In the genomic region with DNA sequence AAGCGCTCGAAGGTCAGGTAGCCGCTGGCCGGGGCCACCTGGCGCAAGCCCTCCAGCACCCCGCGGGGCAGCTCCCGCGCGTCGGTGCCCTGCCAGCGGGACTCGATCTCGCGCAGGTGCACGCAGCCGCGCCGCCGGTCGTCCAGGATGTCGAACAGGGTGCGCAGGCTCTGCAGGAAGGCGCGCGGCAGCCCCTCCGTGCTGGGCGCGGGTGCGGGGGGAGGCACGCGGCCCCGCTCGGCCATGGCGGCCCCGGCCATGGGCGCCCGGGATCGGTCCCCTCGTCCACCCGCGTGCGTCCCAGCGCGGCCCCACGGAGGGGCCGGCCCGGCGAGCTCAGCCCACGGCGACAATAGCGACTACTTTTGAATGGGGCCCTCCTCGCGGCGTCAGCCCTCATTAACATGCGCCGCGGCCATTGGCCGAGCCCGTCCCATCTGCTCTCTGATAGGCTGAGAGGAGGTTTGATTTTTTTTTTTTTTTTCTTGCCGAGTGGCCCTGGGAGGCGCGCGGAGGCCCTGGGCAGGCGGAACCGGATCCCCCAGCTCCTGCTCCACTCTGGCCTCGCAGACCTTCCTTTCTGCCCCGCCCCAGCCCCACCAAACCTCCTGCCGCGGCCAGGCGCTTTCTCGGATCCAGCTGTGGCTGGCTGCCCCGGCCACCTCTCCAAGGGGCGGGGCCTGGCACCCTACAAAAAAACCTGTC, we compare ENCODE assay signal across 1 cellular context.
A peak's percentile ranks its signal among the peaks of the same experiment; 100 is the strongest.
TF ChIP-seq lines count a peak whose summit lies in the region.

A gene with protein sequence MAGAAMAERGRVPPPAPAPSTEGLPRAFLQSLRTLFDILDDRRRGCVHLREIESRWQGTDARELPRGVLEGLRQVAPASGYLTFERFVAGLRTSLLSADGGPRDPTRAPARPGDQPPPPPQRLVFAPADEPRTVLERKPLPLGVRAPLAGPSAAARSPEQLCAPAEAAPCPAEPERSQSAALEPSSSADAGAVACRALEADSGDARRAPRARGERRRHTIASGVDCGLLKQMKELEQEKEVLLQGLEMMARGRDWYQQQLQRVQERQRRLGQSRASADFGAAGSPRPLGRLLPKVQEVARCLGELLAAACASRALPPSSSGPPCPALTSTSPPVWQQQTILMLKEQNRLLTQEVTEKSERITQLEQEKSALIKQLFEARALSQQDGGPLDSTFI (minus strand): TSS at position 357 of the 705 bp plus-strand sequence. CDS start 97 bp downstream, at position 260.

TF ChIP-seq in HEK293, 187 proteins besides CTCF, POLR2A, EP300 and RAD21 (continued from another document):
- TF ChIP-seq, protein P1, sequence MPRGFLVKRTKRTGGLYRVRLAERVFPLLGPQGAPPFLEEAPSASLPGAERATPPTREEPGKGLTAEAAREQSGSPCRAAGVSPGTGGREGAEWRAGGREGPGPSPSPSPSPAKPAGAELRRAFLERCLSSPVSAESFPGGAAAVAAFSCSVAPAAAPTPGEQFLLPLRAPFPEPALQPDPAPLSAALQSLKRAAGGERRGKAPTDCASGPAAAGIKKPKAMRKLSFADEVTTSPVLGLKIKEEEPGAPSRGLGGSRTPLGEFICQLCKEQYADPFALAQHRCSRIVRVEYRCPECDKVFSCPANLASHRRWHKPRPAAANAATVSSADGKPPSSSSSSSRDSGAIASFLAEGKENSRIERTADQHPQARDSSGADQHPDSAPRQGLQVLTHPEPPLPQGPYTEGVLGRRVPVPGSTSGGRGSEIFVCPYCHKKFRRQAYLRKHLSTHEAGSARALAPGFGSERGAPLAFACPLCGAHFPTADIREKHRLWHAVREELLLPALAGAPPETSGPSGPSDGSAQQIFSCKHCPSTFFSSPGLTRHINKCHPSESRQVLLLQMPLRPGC (tag by site-specific recombination; IDR thresholded peaks at IDR 0.05) = peak; percentile 32; the same call in 1 of the 2 replicates
- TF ChIP-seq, protein P2, sequence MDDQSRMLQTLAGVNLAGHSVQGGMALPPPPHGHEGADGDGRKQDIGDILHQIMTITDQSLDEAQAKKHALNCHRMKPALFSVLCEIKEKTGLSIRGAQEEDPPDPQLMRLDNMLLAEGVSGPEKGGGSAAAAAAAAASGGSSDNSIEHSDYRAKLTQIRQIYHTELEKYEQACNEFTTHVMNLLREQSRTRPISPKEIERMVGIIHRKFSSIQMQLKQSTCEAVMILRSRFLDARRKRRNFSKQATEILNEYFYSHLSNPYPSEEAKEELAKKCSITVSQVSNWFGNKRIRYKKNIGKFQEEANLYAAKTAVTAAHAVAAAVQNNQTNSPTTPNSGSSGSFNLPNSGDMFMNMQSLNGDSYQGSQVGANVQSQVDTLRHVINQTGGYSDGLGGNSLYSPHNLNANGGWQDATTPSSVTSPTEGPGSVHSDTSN (CRISPR knock-in tag; IDR thresholded peaks at IDR 0.05) = no peak
- no peak for TF ChIP-seq ZNF274 (IDR thresholded peaks at IDR 0.05; ENCODE audit: low read length)
- TF ChIP-seq ZNF274 (tag by site-specific recombination; IDR thresholded peaks at IDR 0.05; ENCODE audit: borderline replicate concordance) = no peak
- TF ChIP-seq ZNF843 (tag by site-specific recombination; IDR thresholded peaks at IDR 0.05) = 0 out of 2 replicates have a peak, but pooled peaks have one; percentile 26
- no peak for TF ChIP-seq ZNF211 (tag by site-specific recombination; IDR thresholded peaks at IDR 0.05; ENCODE audit: low read depth)
- no peak for TF ChIP-seq ZNF830 (tag by site-specific recombination; IDR thresholded peaks at IDR 0.05; ENCODE audit: low read depth)
- 0 out of 2 replicates have a peak, but pooled peaks have one; percentile 11 for TF ChIP-seq ZNF561 (tag by site-specific recombination; IDR thresholded peaks at IDR 0.05; ENCODE audit: borderline replicate concordance)
- TF ChIP-seq ZNF654 (tag by site-specific recombination; IDR thresholded peaks at IDR 0.05; ENCODE audit: low read depth) = no peak
- TF ChIP-seq, protein P3, sequence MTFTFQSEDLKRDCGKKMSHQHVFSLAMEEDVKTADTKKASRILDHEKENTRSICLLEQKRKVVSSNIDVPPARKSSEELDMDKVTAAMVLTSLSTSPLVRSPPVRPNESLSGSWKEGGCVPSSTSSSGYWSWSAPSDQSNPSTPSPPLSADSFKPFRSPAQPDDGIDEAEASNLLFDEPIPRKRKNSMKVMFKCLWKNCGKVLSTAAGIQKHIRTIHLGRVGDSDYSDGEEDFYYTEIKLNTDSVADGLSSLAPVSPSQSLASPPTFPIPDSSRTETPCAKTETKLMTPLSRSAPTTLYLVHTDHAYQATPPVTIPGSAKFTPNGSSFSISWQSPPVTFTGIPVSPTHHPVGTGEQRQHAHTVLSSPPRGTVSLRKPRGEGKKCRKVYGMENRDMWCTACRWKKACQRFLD (tag by site-specific recombination; IDR thresholded peaks at IDR 0.05) = no peak
- no peak for TF ChIP-seq ZNF501 (tag by site-specific recombination; IDR thresholded peaks at IDR 0.05)
- TF ChIP-seq, protein P4, sequence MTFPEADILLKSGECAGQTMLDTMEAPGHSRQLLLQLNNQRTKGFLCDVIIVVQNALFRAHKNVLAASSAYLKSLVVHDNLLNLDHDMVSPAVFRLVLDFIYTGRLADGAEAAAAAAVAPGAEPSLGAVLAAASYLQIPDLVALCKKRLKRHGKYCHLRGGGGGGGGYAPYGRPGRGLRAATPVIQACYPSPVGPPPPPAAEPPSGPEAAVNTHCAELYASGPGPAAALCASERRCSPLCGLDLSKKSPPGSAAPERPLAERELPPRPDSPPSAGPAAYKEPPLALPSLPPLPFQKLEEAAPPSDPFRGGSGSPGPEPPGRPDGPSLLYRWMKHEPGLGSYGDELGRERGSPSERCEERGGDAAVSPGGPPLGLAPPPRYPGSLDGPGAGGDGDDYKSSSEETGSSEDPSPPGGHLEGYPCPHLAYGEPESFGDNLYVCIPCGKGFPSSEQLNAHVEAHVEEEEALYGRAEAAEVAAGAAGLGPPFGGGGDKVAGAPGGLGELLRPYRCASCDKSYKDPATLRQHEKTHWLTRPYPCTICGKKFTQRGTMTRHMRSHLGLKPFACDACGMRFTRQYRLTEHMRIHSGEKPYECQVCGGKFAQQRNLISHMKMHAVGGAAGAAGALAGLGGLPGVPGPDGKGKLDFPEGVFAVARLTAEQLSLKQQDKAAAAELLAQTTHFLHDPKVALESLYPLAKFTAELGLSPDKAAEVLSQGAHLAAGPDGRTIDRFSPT (tag by site-specific recombination; IDR thresholded peaks at IDR 0.05) = no peak
- TF ChIP-seq ZNF530 (tag by site-specific recombination; IDR thresholded peaks at IDR 0.05; ENCODE audit: low read depth) = no peak
- no peak for TF ChIP-seq SCRT2 (tag by site-specific recombination; IDR thresholded peaks at IDR 0.05)
- TF ChIP-seq, protein P5, sequence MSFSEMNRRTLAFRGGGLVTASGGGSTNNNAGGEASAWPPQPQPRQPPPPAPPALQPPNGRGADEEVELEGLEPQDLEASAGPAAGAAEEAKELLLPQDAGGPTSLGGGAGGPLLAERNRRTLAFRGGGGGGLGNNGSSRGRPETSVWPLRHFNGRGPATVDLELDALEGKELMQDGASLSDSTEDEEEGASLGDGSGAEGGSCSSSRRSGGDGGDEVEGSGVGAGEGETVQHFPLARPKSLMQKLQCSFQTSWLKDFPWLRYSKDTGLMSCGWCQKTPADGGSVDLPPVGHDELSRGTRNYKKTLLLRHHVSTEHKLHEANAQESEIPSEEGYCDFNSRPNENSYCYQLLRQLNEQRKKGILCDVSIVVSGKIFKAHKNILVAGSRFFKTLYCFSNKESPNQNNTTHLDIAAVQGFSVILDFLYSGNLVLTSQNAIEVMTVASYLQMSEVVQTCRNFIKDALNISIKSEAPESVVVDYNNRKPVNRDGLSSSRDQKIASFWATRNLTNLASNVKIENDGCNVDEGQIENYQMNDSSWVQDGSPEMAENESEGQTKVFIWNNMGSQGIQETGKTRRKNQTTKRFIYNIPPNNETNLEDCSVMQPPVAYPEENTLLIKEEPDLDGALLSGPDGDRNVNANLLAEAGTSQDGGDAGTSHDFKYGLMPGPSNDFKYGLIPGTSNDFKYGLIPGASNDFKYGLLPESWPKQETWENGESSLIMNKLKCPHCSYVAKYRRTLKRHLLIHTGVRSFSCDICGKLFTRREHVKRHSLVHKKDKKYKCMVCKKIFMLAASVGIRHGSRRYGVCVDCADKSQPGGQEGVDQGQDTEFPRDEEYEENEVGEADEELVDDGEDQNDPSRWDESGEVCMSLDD (tag by site-specific recombination; IDR thresholded peaks at IDR 0.05) = no peak; the same call in none of the 2 replicates
- TF ChIP-seq, protein P6, sequence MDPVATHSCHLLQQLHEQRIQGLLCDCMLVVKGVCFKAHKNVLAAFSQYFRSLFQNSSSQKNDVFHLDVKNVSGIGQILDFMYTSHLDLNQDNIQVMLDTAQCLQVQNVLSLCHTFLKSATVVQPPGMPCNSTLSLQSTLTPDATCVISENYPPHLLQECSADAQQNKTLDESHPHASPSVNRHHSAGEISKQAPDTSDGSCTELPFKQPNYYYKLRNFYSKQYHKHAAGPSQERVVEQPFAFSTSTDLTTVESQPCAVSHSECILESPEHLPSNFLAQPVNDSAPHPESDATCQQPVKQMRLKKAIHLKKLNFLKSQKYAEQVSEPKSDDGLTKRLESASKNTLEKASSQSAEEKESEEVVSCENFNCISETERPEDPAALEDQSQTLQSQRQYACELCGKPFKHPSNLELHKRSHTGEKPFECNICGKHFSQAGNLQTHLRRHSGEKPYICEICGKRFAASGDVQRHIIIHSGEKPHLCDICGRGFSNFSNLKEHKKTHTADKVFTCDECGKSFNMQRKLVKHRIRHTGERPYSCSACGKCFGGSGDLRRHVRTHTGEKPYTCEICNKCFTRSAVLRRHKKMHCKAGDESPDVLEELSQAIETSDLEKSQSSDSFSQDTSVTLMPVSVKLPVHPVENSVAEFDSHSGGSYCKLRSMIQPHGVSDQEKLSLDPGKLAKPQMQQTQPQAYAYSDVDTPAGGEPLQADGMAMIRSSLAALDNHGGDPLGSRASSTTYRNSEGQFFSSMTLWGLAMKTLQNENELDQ (tag by site-specific recombination; IDR thresholded peaks at IDR 0.05; ENCODE audit: low read depth) = no peak
- no peak for TF ChIP-seq ZNF624 (tag by site-specific recombination; IDR thresholded peaks at IDR 0.05)
- no peak; the same call in none of the 2 replicates for TF ChIP-seq SP3 (tag by site-specific recombination; IDR thresholded peaks at IDR 0.05)
- TF ChIP-seq MYNN (tag by site-specific recombination; IDR thresholded peaks at IDR 0.05; ENCODE audit: borderline replicate concordance) = no peak
- TF ChIP-seq, protein P7, sequence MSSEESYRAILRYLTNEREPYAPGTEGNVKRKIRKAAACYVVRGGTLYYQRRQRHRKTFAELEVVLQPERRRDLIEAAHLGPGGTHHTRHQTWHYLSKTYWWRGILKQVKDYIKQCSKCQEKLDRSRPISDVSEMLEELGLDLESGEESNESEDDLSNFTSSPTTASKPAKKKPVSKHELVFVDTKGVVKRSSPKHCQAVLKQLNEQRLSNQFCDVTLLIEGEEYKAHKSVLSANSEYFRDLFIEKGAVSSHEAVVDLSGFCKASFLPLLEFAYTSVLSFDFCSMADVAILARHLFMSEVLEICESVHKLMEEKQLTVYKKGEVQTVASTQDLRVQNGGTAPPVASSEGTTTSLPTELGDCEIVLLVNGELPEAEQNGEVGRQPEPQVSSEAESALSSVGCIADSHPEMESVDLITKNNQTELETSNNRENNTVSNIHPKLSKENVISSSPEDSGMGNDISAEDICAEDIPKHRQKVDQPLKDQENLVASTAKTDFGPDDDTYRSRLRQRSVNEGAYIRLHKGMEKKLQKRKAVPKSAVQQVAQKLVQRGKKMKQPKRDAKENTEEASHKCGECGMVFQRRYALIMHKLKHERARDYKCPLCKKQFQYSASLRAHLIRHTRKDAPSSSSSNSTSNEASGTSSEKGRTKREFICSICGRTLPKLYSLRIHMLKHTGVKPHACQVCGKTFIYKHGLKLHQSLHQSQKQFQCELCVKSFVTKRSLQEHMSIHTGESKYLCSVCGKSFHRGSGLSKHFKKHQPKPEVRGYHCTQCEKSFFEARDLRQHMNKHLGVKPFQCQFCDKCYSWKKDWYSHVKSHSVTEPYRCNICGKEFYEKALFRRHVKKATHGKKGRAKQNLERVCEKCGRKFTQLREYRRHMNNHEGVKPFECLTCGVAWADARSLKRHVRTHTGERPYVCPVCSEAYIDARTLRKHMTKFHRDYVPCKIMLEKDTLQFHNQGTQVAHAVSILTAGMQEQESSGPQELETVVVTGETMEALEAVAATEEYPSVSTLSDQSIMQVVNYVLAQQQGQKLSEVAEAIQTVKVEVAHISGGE (tag by site-specific recombination; conservative IDR thresholded peaks at IDR 0.05; ENCODE audit: low read depth) = peak; percentile 75
- peak; percentile 23; the same call in 1 of the 2 replicates for TF ChIP-seq ZNF341 (tag by site-specific recombination; IDR thresholded peaks at IDR 0.05; ENCODE audit: low read depth)
